Comparison of ENCODE assay signal across 3 cellular contexts in genomic region chr16:70142739-70143138, GRCh38. TPM values are rescaled to one million over a fixed set of nuclear protein-coding genes. Genes with fewer than 3 reads are reported as not detected.
"Had no signal": no experiment of that assay in that cellular context is flagged by ENCODE, and none has a peak within 500 bp of the region (broad histone marks: within the 10 kb centered on the region; RNA-seq: fewer than 3 reads in every experiment).

No MANE protein-coding gene starts in this region.

RNA-seq across cellular contexts. Expression of gene CLEC18C, which starts 30.8 kb away (rescaled TPM):
- total RNA-seq: activated CD4-positive, alpha-beta memory T cell treated with anti-CD3 and anti-CD28 coated beads for 36 hours; activated CD4-positive, alpha-beta T cell treated with anti-CD3 and anti-CD28 coated beads, Interleukin-2, amount 10 ng/mL, durations not matched to agents 24 days and 14 days; activated CD8-positive, alpha-beta T cell treated with anti-CD3 and anti-CD28 coated beads for 36 hours had no signal
